ENCODE assay signal across 1 cellular context in the genomic region with DNA sequence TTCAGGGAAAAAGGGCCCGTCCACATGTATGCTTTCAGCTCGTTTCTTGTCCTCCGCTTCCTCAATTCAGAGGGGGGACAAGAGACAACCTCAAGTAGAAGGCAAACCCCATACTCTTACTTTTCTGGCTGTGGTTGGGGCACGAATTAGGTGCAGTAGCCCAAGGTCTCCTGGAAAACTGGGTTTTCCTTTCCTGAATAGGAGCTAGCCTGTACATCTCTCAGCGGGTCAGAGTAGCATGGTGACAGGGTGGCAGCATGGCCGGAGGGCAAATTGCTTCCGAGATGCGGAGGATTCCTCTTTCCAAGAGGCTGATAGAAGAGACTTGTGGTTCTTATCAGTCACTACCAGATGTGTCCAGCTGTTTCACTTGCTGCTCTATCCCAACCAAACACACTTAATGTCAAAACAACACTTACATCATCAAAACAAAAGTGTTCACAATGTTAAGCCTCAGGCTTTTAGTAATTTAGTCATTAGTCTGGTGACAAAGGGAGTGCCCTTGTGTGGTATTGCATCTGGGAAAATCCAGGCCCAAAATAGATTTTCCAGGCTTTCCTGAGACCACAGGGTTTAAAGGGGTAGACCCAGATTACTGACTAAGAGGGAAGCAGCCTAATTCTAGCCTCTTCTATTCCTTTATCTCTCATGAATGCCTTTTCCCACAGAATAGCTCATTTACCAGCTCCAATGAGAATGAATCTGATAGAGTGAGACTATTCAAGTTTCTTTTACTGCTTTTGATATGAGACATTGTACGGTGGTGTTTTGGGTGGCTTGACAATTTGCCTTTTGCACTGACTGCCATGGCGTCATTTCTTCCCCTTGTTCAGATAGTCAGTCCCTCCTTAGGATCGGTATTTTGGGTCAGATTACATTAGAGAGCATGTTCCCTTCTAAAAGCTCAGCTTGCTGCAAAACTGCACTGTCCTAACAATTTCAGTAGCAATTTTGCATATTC.
TF ChIP-seq lines count a peak whose summit lies in the region.

No MANE protein-coding gene starts in this region.

TF ChIP-seq in K562, 482 proteins besides CTCF, POLR2A, EP300 and RAD21 (continued from another document and continues in another):
- TF ChIP-seq, protein P1, sequence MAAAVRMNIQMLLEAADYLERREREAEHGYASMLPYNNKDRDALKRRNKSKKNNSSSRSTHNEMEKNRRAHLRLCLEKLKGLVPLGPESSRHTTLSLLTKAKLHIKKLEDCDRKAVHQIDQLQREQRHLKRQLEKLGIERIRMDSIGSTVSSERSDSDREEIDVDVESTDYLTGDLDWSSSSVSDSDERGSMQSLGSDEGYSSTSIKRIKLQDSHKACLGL (CRISPR knock-in tag; IDR thresholded peaks at IDR 0.05; ENCODE audit: borderline replicate concordance, poor library complexity, severe bottlenecking) = no peak
- peak; percentile 79 for TF ChIP-seq SMAD1 (IDR thresholded peaks at IDR 0.05; ENCODE audit: low read depth, low read length, partially characterized antibody)
- TF ChIP-seq, protein P2, sequence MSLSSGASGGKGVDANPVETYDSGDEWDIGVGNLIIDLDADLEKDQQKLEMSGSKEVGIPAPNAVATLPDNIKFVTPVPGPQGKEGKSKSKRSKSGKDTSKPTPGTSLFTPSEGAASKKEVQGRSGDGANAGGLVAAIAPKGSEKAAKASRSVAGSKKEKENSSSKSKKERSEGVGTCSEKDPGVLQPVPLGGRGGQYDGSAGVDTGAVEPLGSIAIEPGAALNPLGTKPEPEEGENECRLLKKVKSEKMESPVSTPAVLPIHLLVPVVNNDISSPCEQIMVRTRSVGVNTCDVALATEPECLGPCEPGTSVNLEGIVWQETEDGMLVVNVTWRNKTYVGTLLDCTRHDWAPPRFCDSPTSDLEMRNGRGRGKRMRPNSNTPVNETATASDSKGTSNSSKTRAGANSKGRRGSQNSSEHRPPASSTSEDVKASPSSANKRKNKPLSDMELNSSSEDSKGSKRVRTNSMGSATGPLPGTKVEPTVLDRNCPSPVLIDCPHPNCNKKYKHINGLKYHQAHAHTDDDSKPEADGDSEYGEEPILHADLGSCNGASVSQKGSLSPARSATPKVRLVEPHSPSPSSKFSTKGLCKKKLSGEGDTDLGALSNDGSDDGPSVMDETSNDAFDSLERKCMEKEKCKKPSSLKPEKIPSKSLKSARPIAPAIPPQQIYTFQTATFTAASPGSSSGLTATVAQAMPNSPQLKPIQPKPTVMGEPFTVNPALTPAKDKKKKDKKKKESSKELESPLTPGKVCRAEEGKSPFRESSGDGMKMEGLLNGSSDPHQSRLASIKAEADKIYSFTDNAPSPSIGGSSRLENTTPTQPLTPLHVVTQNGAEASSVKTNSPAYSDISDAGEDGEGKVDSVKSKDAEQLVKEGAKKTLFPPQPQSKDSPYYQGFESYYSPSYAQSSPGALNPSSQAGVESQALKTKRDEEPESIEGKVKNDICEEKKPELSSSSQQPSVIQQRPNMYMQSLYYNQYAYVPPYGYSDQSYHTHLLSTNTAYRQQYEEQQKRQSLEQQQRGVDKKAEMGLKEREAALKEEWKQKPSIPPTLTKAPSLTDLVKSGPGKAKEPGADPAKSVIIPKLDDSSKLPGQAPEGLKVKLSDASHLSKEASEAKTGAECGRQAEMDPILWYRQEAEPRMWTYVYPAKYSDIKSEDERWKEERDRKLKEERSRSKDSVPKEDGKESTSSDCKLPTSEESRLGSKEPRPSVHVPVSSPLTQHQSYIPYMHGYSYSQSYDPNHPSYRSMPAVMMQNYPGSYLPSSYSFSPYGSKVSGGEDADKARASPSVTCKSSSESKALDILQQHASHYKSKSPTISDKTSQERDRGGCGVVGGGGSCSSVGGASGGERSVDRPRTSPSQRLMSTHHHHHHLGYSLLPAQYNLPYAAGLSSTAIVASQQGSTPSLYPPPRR (CRISPR knock-in tag; IDR thresholded peaks at IDR 0.05; ENCODE audit: borderline replicate concordance) = peak; percentile 91; the same call in 1 of the 2 replicates
- no peak; a peak in 1 of 4 replicates for TF ChIP-seq TEAD1 (CRISPR knock-in tag; IDR thresholded peaks at IDR 0.05)
- TF ChIP-seq, protein P3, sequence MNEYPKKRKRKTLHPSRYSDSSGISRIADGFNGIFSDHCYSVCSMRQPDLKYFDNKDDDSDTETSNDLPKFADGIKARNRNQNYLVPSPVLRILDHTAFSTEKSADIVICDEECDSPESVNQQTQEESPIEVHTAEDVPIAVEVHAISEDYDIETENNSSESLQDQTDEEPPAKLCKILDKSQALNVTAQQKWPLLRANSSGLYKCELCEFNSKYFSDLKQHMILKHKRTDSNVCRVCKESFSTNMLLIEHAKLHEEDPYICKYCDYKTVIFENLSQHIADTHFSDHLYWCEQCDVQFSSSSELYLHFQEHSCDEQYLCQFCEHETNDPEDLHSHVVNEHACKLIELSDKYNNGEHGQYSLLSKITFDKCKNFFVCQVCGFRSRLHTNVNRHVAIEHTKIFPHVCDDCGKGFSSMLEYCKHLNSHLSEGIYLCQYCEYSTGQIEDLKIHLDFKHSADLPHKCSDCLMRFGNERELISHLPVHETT (CRISPR knock-in tag; conservative IDR thresholded peaks at IDR 0.05 in 1 of 2, IDR thresholded peaks at IDR 0.05 in 1 of 2) = peak in 1 of 2 experiments; percentile 63; a peak in 2 of 4 replicates
- TF ChIP-seq, protein P4, sequence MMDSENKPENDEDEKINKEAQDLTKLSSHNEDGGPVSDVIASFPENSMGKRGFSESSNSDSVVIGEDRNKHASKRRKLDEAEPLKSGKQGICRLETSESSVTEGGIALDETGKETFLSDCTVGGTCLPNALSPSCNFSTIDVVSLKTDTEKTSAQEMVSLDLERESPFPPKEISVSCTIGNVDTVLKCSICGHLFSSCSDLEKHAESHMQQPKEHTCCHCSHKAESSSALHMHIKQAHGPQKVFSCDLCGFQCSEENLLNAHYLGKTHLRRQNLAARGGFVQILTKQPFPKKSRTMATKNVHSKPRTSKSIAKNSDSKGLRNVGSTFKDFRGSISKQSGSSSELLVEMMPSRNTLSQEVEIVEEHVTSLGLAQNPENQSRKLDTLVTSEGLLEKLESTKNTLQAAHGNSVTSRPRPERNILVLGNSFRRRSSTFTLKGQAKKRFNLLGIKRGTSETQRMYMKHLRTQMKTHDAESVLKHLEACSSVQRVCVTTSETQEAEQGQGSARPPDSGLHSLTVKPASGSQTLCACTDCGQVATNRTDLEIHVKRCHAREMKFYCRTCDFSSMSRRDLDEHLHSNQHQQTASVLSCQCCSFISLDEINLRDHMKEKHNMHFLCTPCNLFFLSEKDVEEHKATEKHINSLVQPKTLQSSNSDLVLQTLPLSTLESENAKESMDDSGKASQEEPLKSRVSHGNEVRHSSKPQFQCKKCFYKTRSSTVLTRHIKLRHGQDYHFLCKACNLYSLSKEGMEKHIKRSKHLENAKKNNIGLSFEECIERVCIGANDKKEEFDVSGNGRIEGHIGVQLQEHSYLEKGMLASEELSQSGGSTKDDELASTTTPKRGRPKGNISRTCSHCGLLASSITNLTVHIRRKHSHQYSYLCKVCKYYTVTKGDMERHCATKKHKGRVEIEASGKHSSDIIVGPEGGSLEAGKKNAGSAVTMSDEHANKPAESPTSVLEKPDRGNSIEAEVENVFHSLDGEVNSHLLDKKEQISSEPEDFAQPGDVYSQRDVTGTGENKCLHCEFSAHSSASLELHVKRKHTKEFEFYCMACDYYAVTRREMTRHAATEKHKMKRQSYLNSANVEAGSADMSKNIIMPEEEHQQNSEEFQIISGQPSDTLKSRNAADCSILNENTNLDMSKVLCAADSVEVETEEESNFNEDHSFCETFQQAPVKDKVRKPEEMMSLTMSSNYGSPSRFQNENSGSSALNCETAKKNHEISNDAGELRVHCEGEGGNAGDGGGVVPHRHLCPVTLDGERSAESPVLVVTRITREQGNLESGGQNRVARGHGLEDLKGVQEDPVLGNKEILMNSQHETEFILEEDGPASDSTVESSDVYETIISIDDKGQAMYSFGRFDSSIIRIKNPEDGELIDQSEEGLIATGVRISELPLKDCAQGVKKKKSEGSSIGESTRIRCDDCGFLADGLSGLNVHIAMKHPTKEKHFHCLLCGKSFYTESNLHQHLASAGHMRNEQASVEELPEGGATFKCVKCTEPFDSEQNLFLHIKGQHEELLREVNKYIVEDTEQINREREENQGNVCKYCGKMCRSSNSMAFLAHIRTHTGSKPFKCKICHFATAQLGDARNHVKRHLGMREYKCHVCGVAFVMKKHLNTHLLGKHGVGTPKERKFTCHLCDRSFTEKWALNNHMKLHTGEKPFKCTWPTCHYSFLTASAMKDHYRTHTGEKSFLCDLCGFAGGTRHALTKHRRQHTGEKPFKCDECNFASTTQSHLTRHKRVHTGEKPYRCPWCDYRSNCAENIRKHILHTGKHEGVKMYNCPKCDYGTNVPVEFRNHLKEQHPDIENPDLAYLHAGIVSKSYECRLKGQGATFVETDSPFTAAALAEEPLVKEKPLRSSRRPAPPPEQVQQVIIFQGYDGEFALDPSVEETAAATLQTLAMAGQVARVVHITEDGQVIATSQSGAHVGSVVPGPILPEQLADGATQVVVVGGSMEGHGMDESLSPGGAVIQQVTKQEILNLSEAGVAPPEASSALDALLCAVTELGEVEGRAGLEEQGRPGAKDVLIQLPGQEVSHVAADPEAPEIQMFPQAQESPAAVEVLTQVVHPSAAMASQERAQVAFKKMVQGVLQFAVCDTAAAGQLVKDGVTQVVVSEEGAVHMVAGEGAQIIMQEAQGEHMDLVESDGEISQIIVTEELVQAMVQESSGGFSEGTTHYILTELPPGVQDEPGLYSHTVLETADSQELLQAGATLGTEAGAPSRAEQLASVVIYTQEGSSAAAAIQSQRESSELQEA (IDR thresholded peaks at IDR 0.05; ENCODE audit: low read depth) = no peak
- TF ChIP-seq, protein P5, sequence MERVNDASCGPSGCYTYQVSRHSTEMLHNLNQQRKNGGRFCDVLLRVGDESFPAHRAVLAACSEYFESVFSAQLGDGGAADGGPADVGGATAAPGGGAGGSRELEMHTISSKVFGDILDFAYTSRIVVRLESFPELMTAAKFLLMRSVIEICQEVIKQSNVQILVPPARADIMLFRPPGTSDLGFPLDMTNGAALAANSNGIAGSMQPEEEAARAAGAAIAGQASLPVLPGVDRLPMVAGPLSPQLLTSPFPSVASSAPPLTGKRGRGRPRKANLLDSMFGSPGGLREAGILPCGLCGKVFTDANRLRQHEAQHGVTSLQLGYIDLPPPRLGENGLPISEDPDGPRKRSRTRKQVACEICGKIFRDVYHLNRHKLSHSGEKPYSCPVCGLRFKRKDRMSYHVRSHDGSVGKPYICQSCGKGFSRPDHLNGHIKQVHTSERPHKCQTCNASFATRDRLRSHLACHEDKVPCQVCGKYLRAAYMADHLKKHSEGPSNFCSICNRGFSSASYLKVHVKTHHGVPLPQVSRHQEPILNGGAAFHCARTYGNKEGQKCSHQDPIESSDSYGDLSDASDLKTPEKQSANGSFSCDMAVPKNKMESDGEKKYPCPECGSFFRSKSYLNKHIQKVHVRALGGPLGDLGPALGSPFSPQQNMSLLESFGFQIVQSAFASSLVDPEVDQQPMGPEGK (CRISPR knock-in tag; IDR thresholded peaks at IDR 0.05; ENCODE audit: borderline replicate concordance) = no peak
- peak; percentile 97 for TF ChIP-seq NCOR1 (IDR thresholded peaks at IDR 0.05)
- peak; percentile 91 to 95 for TF ChIP-seq KDM1A (IDR thresholded peaks at IDR 0.05)
- TF ChIP-seq TAF15 (IDR thresholded peaks at IDR 0.05; ENCODE audit: low read depth, low read length) = no peak
- TF ChIP-seq, protein P6, sequence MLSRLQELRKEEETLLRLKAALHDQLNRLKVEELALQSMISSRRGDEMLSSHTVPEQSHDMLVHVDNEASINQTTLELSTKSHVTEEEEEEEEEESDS (CRISPR knock-in tag; IDR thresholded peaks at IDR 0.05) = no peak
- no peak for TF ChIP-seq TCF7L2 (IDR thresholded peaks at IDR 0.05; ENCODE audit: low read depth, low read length)
- no peak; the same call in 1 of the 2 replicates for TF ChIP-seq ZNF239 (CRISPR knock-in tag; IDR thresholded peaks at IDR 0.05)
- TF ChIP-seq, protein P7, sequence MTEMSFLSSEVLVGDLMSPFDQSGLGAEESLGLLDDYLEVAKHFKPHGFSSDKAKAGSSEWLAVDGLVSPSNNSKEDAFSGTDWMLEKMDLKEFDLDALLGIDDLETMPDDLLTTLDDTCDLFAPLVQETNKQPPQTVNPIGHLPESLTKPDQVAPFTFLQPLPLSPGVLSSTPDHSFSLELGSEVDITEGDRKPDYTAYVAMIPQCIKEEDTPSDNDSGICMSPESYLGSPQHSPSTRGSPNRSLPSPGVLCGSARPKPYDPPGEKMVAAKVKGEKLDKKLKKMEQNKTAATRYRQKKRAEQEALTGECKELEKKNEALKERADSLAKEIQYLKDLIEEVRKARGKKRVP (CRISPR knock-in tag; IDR thresholded peaks at IDR 0.05) = peak; percentile 67
- TF ChIP-seq ZNF354B (CRISPR knock-in tag; IDR thresholded peaks at IDR 0.05) = no peak
- no peak for TF ChIP-seq ZNF408 (CRISPR knock-in tag; IDR thresholded peaks at IDR 0.05; ENCODE audit: low read depth)
- TF ChIP-seq, protein P8, sequence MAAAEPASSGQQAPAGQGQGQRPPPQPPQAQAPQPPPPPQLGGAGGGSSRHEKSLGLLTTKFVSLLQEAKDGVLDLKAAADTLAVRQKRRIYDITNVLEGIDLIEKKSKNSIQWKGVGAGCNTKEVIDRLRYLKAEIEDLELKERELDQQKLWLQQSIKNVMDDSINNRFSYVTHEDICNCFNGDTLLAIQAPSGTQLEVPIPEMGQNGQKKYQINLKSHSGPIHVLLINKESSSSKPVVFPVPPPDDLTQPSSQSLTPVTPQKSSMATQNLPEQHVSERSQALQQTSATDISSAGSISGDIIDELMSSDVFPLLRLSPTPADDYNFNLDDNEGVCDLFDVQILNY (CRISPR knock-in tag; IDR thresholded peaks at IDR 0.05) = no peak
- TF ChIP-seq SIN3B (IDR thresholded peaks at IDR 0.05; ENCODE audit: low read depth) = no peak
- TF ChIP-seq, protein P9, sequence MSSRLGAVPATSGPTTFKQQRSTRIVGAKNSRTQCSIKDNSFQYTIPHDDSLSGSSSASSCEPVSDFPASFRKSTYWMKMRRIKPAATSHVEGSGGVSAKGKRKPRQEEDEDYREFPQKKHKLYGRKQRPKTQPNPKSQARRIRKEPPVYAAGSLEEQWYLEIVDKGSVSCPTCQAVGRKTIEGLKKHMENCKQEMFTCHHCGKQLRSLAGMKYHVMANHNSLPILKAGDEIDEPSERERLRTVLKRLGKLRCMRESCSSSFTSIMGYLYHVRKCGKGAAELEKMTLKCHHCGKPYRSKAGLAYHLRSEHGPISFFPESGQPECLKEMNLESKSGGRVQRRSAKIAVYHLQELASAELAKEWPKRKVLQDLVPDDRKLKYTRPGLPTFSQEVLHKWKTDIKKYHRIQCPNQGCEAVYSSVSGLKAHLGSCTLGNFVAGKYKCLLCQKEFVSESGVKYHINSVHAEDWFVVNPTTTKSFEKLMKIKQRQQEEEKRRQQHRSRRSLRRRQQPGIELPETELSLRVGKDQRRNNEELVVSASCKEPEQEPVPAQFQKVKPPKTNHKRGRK (tag; IDR thresholded peaks at IDR 0.05) = no peak
- no peak for TF ChIP-seq HNRNPK (IDR thresholded peaks at IDR 0.05; ENCODE audit: low read depth, low read length, poor library complexity, severe bottlenecking)
- peak; percentile 47 for TF ChIP-seq PHF20 (IDR thresholded peaks at IDR 0.05; ENCODE audit: partially characterized antibody)
- TF ChIP-seq TAL1 (IDR thresholded peaks at IDR 0.05) = peak; percentile 99
- TF ChIP-seq SP2 (IDR thresholded peaks at IDR 0.05; ENCODE audit: extremely low read depth, low read depth, low read length, poor library complexity, severe bottlenecking) = no peak
- no peak for TF ChIP-seq BRCA1 (IDR thresholded peaks at IDR 0.05)
- TF ChIP-seq BRCA1 (CRISPR knock-in tag; IDR thresholded peaks at IDR 0.05) = no peak
- TF ChIP-seq, protein P10, sequence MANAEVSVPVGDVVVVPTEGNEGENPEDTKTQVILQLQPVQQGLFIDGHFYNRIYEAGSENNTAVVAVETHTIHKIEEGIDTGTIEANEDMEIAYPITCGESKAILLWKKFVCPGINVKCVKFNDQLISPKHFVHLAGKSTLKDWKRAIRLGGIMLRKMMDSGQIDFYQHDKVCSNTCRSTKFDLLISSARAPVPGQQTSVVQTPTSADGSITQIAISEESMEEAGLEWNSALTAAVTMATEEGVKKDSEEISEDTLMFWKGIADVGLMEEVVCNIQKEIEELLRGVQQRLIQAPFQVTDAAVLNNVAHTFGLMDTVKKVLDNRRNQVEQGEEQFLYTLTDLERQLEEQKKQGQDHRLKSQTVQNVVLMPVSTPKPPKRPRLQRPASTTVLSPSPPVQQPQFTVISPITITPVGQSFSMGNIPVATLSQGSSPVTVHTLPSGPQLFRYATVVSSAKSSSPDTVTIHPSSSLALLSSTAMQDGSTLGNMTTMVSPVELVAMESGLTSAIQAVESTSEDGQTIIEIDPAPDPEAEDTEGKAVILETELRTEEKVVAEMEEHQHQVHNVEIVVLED (CRISPR knock-in tag; IDR thresholded peaks at IDR 0.05) = no peak
- TF ChIP-seq HDAC8 (tag; IDR thresholded peaks at IDR 0.05) = no peak
